21 cellular contexts compared by ENCODE assay signal in genomic region chr17:1496814-1497325, GRCh38. TPM values are rescaled to one million over a fixed set of nuclear protein-coding genes. Genes with fewer than 3 reads are reported as not detected.
DNase-seq lines count a peak whose midpoint lies in the region; ATAC-seq, FAIRE-seq and TF ChIP-seq lines count a peak whose summit lies in the region.
"Had no signal": no experiment of that assay in that cellular context is flagged by ENCODE, and none has a peak within 500 bp of the region (broad histone marks: within the 10 kb centered on the region; RNA-seq: fewer than 3 reads in every experiment).

No MANE protein-coding gene starts in this region.

- in situ Hi-C loops in HepG2 (cut with HindIII; ENCODE audit: extremely low pct_ligation_motif_present, low pct_unique_long_range_greater_than_20kb), result no loop called here
- in situ Hi-C loops in K562 (cut with MboI), result no loop called here

- H3K27me3 ChIP-seq in HepG2 (ENCODE audit: control insufficient read depth in 1 of 2, insufficient read depth in 2 of 2, low read length in 2 of 2) (no peaks in the 10 kb centered on the region; a peak in 1 of 5 replicates), right lobe of liver (no peaks in the 10 kb centered on the region), K562 (ENCODE audit: control insufficient read depth in 2 of 2, insufficient read depth in 2 of 2, low read length in 2 of 2) (no peaks in the 10 kb centered on the region), sigmoid colon (no peaks in the 10 kb centered on the region)
- H3K27me3 ChIP-seq: BE2C had no signal

- H3K36me3 ChIP-seq in HepG2 (replicated peaks in 1 of 2; ENCODE audit: control insufficient read depth in 1 of 2, insufficient read depth in 2 of 2, low read length in 2 of 2) (no peaks in the 10 kb centered on the region), right lobe of liver (peaks cover 0 to 15% (median 6%) of the 10 kb centered on the region in 4 donors), K562 (ENCODE audit: control insufficient read depth, insufficient read depth, low read length) (no peaks in the 10 kb centered on the region), sigmoid colon (peaks cover 0 to 56% (median 4%) of the 10 kb centered on the region in 4 donors)
- H3K36me3 ChIP-seq: BE2C had no signal

- intact Hi-C loops in HepG2 (cut with micrococcal nuclease; ENCODE audit: unreplicated experiment), result no loop called here
- intact Hi-C loops in right lobe of liver (cut with DNase I), result no loop called here
- intact Hi-C loops in K562 (cut with micrococcal nuclease), result no loop called here
- intact Hi-C loops in sigmoid colon (cut with DNase I), result no loop called here

- FAIRE-seq in HepG2 (lab: Jason Lieb, UNC) (no peak), K562 (lab: Jason Lieb, UNC) (no peak)
- FAIRE-seq: RCC 7860 had no signal

- H3K9ac ChIP-seq in HepG2 (ENCODE audit: insufficient read depth, low read depth, low read length) (no peak overlapping the region), K562 (ENCODE audit: insufficient read depth in 1 of 2, low read depth in 2 of 2, low read length in 2 of 2) (no peak overlapping the region)

- BruUV-seq in HepG2 (replicated peaks; lab: Mats Ljungman, UMichigan) (no TSS peak), K562 (replicated peaks; lab: Mats Ljungman, UMichigan) (no TSS peak)

- H4K20me1 ChIP-seq in HepG2 (ENCODE audit: insufficient read depth, low read length) (no peaks in the 10 kb centered on the region), K562 (replicated peaks; ENCODE audit: control insufficient read depth, insufficient read depth, low read length) (no peaks in the 10 kb centered on the region)

- H2AFZ ChIP-seq in HepG2 (ENCODE audit: low read length) (no peak overlapping the region), K562 (ENCODE audit: low read depth, low read length) (no peak overlapping the region)

- H3K4me2 ChIP-seq in HepG2 (ENCODE audit: low read depth, low read length) (no peak overlapping the region), K562 (ENCODE audit: insufficient read depth, low read length) (no peak overlapping the region)

- H3K4me3 ChIP-seq in HepG2 (replicated peaks in 1 of 3; ENCODE audit: insufficient read depth in 1 of 3, low read depth in 2 of 3, low read length in 3 of 3) (no peak overlapping the region), right lobe of liver (no peak overlapping the region), K562 (no peak overlapping the region), sigmoid colon (no peak overlapping the region)
- H3K4me3 ChIP-seq: SK-N-MC had no signal

- WGBS in HepG2 (ENCODE audit: low lambda C conversion rate), result 93% methylated on average over 11 of the region's 16 CpGs
- WGBS in right lobe of liver (ENCODE audit: insufficient coverage, low coverage, low lambda C conversion rate, missing lambda C conversion rate), result 87% methylated on average over 6 of the region's 16 CpGs
- WGBS in K562 (ENCODE audit: insufficient coverage, low coverage, missing lambda C conversion rate), result 68% methylated on average over 12 of the region's 16 CpGs
- WGBS in sigmoid colon, 2 donors, result 93 to 94% methylated on average over 16 of the region's 16 CpGs

- TF ChIP-seq RAD21 in HepG2 (CRISPR knock-in tag; IDR thresholded peaks at IDR 0.05) (no peak), K562 (CRISPR knock-in tag; conservative IDR thresholded peaks at IDR 0.05 in 1 of 2, IDR thresholded peaks at IDR 0.05 in 1 of 2) (no peak)

- ATAC-seq in HepG2 (no peak), right lobe of liver (no peak), K562 (no peak), GM18505 (IDR thresholded peaks at IDR 0.05; ENCODE audit: unreplicated experiment) (no peak)

- H3K27ac ChIP-seq in HepG2 (ENCODE audit: extremely low read length, insufficient read depth, low read length), result no peak overlapping the region
- H3K27ac ChIP-seq in right lobe of liver, result no peak overlapping the region
- H3K27ac ChIP-seq in K562 (ENCODE audit: extremely low read depth, low read depth, low read length), result no peak overlapping the region
- H3K27ac ChIP-seq in sigmoid colon, result peak overlapping the region; percentile 90 to 100 (median 98)
- H3K27ac ChIP-seq: SK-N-MC had no signal

- no peak for TF ChIP-seq CTCF in HepG2 (CRISPR knock-in tag; IDR thresholded peaks at IDR 0.05)
- TF ChIP-seq CTCF in right lobe of liver (IDR thresholded peaks at IDR 0.05), result no peak
- TF ChIP-seq CTCF in K562 (IDR thresholded peaks at IDR 0.05 in 2 of 3, conservative IDR thresholded peaks at IDR 0.05 in 1 of 3; ENCODE audit: insufficient read depth in 2 of 3, low read depth in 1 of 3, low read length in 3 of 3), result no peak
- no peak for TF ChIP-seq CTCF in sigmoid colon (IDR thresholded peaks at IDR 0.05)

- no peak for DNase-seq in HepG2 (ENCODE audit: low spot score)
- DNase-seq in right lobe of liver, result no peak
- DNase-seq in K562 (ENCODE audit: extremely low read depth in 1 of 4, low spot score in 3 of 4), result no peak
- DNase-seq in sigmoid colon, result no peak
- no peak for DNase-seq in activated CD4-positive, alpha-beta T cell treated with anti-CD3 and anti-CD28 coated beads for 1 hour
- DNase-seq in midbrain (lab: John Stamatoyannopoulos, UW), result no peak
- DNase-seq: BE2C, EL, GF-D8, H7, HFFc6, Kasumi-1, NCI-H1694, NCI-H2081, NCI-H2171 treated with DMSO at 0.1 percent for 48 hours, NCI-H524 treated with DMSO at 0.1 percent for 48 hours, OCI-M1, SHP77 had no signal

- TF ChIP-seq POLR2A in HepG2 (IDR thresholded peaks at IDR 0.05; ENCODE audit: insufficient read depth in 1 of 2, low read depth in 2 of 2, low read length in 2 of 2), result no peak
- no peak for TF ChIP-seq POLR2A in right lobe of liver (IDR thresholded peaks at IDR 0.05)
- TF ChIP-seq POLR2A in K562 (conservative IDR thresholded peaks at IDR 0.05), result no peak
- no peak for TF ChIP-seq POLR2A in sigmoid colon (IDR thresholded peaks at IDR 0.05)
- TF ChIP-seq POLR2A in GM18505 (IDR thresholded peaks at IDR 0.05; ENCODE audit: borderline replicate concordance, extremely low read depth, insufficient read depth, insufficient read length), result no peak

- H3K79me2 ChIP-seq in HepG2 (ENCODE audit: insufficient read depth, low read length) (no peaks in the 10 kb centered on the region), K562 (ENCODE audit: control insufficient read depth, insufficient read depth, low read length) (no peaks in the 10 kb centered on the region)

- H3K9me1 ChIP-seq in K562 (ENCODE audit: control insufficient read depth, insufficient read depth, low read length), result no peaks in the 10 kb centered on the region

- CTCF ChIA-PET in HepG2 (lab: Yijun Ruan, JAX; ENCODE audit: low intra/inter-chr PET ratio, low total read pairs) (no interaction called here), K562 (lab: Yijun Ruan, JAX; ENCODE audit: low intra/inter-chr PET ratio) (no interaction called here)

- POLR2A ChIA-PET in HepG2 (lab: Yijun Ruan, JAX), result interaction anchor here (0.9 kb wide), 1 partner anchor 8 kb away, joined by 3 read pairs; no protein-coding TSS in a partner anchor
- POLR2A ChIA-PET in K562 (lab: Yijun Ruan, JAX), result no interaction called here

- H3K9me3 ChIP-seq in HepG2 (ENCODE audit: low read length), result no peaks in the 10 kb centered on the region
- H3K9me3 ChIP-seq in right lobe of liver, result no peaks in the 10 kb centered on the region
- no peaks in the 10 kb centered on the region for H3K9me3 ChIP-seq in K562 (replicated peaks; ENCODE audit: control insufficient read depth, insufficient read depth, low read depth, low read length)
- no peaks in the 10 kb centered on the region for H3K9me3 ChIP-seq in sigmoid colon
- H3K9me3 ChIP-seq: BE2C had no signal

- TF ChIP-seq EP300 in HepG2 (IDR thresholded peaks at IDR 0.05; ENCODE audit: low read depth in 2 of 2, low read length in 2 of 2) (no peak), HepG2 (CRISPR knock-in tag; IDR thresholded peaks at IDR 0.05; ENCODE audit: borderline replicate concordance) (no peak), K562 (IDR thresholded peaks at IDR 0.05; ENCODE audit: low read length) (no peak), sigmoid colon (IDR thresholded peaks at IDR 0.05) (no peak)

- H3K4me1 ChIP-seq in HepG2 (ENCODE audit: insufficient read depth, low read length) (peaks cover 14% of the 10 kb centered on the region), right lobe of liver (no peaks in the 10 kb centered on the region), K562 (replicated peaks in 1 of 2; ENCODE audit: control insufficient read depth in 2 of 2, insufficient read depth in 2 of 2, low read length in 2 of 2) (peaks cover 3 to 24% of the 10 kb centered on the region in 2 experiments; a peak in 4 of 5 replicates), sigmoid colon (peaks cover 0 to 53% (median 49%) of the 10 kb centered on the region in 4 donors)

RNA-seq across cellular contexts. Expression of gene MYO1C, which starts 4.4 kb away (rescaled TPM):
- total RNA-seq in HepG2 (2016; rRNA removed; fragmentation: Illumina TruSeq; extraction: Trizol) (22.7 and 27.9 TPM in 2 replicates), right lobe of liver (10 to 100 TPM; 56.6 to 94.7 (median 68.3) TPM), K562 (2014; rRNA removed) (11.6 and 16.2 TPM in 2 replicates), K562 (2014; rRNA removed; fragmentation: Illumina TruSeq; extraction: Trizol) (5.1 and 9.1 TPM in 2 replicates), K562 (2015; rRNA removed; fragmentation: Illumina TruSeq; extraction: Trizol) (9.3 and 11.6 TPM in 2 replicates), K562 (2021) (31.4 and 32.5 TPM in 2 replicates), sigmoid colon (100 to 1,000 TPM; 102 to 179 (median 117) TPM)
- total RNA-seq in HepG2 (2016; cell fraction: cytosol; rRNA removed; fragmentation: Illumina TruSeq; extraction: Trizol; ENCODE audit: low read depth), result 4.3 and 4.7 TPM in 2 replicates
- 22.1 and 22.8 TPM in 2 replicates for total RNA-seq in HepG2 (2016; cell fraction: insoluble cytoplasmic fraction; rRNA removed; fragmentation: Illumina TruSeq; extraction: Trizol)
- total RNA-seq in HepG2 (2016; cell fraction: membrane; rRNA removed; fragmentation: Illumina TruSeq; extraction: Trizol), result 12.6 and 13.8 TPM in 2 replicates
- total RNA-seq in HepG2 (2016; cell fraction: nucleus; rRNA removed; fragmentation: Illumina TruSeq; extraction: Trizol), result 16.9 TPM in 2 replicates
- polyA plus RNA-seq in HepG2 (2011; rRNA removed) (40.8 and 59.8 TPM in 2 replicates), K562 (2011; rRNA removed) (14.8 and 19.1 TPM in 2 replicates), K562 (2014; fragmentation: Illumina TruSeq; extraction: Trizol) (16.4 and 20.3 TPM in 2 replicates), K562 (2014; fragmentation: Nextera tagmentation; extraction: Ambion mirVana) (under 1 TPM; 0.46 to 0.78 TPM), K562 (2014; rRNA removed) (12.7 and 16.6 TPM in 2 replicates), sigmoid colon (100 to 1,000 TPM in 1 of 3 donors, 10 to 100 TPM in 2; 72.7 to 116 (median 86.2) TPM)
- 29.8 and 37.1 TPM in 2 replicates for polyA plus RNA-seq in HepG2 (2011; cell fraction: cytosol; rRNA removed)
- 69.2 and 76.6 TPM in 2 replicates for polyA plus RNA-seq in HepG2 (2011; cell fraction: nucleus; rRNA removed)
- 26.4 and 32.7 TPM in 2 replicates for polyA plus RNA-seq in HepG2 (2012)
- polyA plus RNA-seq in HepG2 (2016; cell fraction: cytosol; fragmentation: Illumina TruSeq; extraction: Trizol; ENCODE audit: low read depth), result 3.1 and 3.2 TPM in 2 replicates
- polyA plus RNA-seq in HepG2 (2016; cell fraction: insoluble cytoplasmic fraction; fragmentation: Illumina TruSeq; extraction: Trizol; ENCODE audit: low read depth), result 24.4 and 30.4 TPM in 2 replicates
- 10.0 and 10.4 TPM in 2 replicates for polyA plus RNA-seq in HepG2 (2016; cell fraction: membrane; fragmentation: Illumina TruSeq; extraction: Trizol; ENCODE audit: low read depth)
- 33.4 and 38.4 TPM in 2 replicates for polyA plus RNA-seq in HepG2 (2016; cell fraction: nucleus; fragmentation: Illumina TruSeq; extraction: Trizol; ENCODE audit: insufficient read depth, low read depth)
- polyA minus RNA-seq in HepG2 (2011; rRNA and poly(A)+ RNA removed; ENCODE audit: low replicate concordance), result 118 and 247 TPM in 2 replicates
- 37.2 and 50.5 TPM in 2 replicates for polyA minus RNA-seq in HepG2 (2011; cell fraction: cytosol; rRNA and poly(A)+ RNA removed)
- polyA minus RNA-seq in HepG2 (2011; cell fraction: nucleus; rRNA and poly(A)+ RNA removed), result 49.2 and 53.7 TPM in 2 replicates
- 62.3 and 168 TPM in 2 replicates for total RNA-seq in K562 (2011; cell fraction: chromatin; rRNA removed; ENCODE audit: low replicate concordance)
- total RNA-seq in K562 (2011; cell fraction: nucleolus; rRNA removed), result 61.3 and 72.2 TPM in 2 replicates
- total RNA-seq in K562 (2011; cell fraction: nucleoplasm; rRNA removed), result 63.9 and 80.0 TPM in 2 replicates
- polyA plus RNA-seq in K562 (2011; cell fraction: cytosol; rRNA removed), result 10.3 and 16.8 TPM in 2 replicates
- 42.0 and 49.2 TPM in 2 replicates for polyA plus RNA-seq in K562 (2011; cell fraction: nucleus; rRNA removed)
- polyA plus RNA-seq in K562 (2012), result 20.0 and 32.7 TPM in 2 replicates
- 29.7 and 38.7 TPM in 2 replicates for polyA minus RNA-seq in K562 (2011; rRNA and poly(A)+ RNA removed)
- polyA minus RNA-seq in K562 (2011; cell fraction: cytosol; rRNA and poly(A)+ RNA removed), result 24.1 and 28.1 TPM in 2 replicates
- 19.0 and 27.8 TPM in 2 replicates for polyA minus RNA-seq in K562 (2011; cell fraction: nucleus; rRNA and poly(A)+ RNA removed)

RNA-seq across cellular contexts. Expression of gene INPP5K, which starts 19.5 kb away (rescaled TPM):
- total RNA-seq in HepG2 (2016; rRNA removed; fragmentation: Illumina TruSeq; extraction: Trizol) (4.3 and 4.8 TPM in 2 replicates), right lobe of liver (10 to 100 TPM; 12.7 to 22.6 (median 18.2) TPM), K562 (2014; rRNA removed) (15.1 and 23.3 TPM in 2 replicates), K562 (2014; rRNA removed; fragmentation: Illumina TruSeq; extraction: Trizol) (6.0 and 7.2 TPM in 2 replicates), K562 (2015; rRNA removed; fragmentation: Illumina TruSeq; extraction: Trizol) (5.5 and 7.4 TPM in 2 replicates), K562 (2021) (11.8 and 13.7 TPM in 2 replicates), sigmoid colon (10 to 100 TPM; 41.0 to 66.5 (median 58.7) TPM)
- 1.1 and 1.2 TPM in 2 replicates for total RNA-seq in HepG2 (2016; cell fraction: cytosol; rRNA removed; fragmentation: Illumina TruSeq; extraction: Trizol; ENCODE audit: low read depth)
- total RNA-seq in HepG2 (2016; cell fraction: insoluble cytoplasmic fraction; rRNA removed; fragmentation: Illumina TruSeq; extraction: Trizol), result 3.0 and 4.9 TPM in 2 replicates
- total RNA-seq in HepG2 (2016; cell fraction: membrane; rRNA removed; fragmentation: Illumina TruSeq; extraction: Trizol), result 3.8 TPM in 2 replicates
- total RNA-seq in HepG2 (2016; cell fraction: nucleus; rRNA removed; fragmentation: Illumina TruSeq; extraction: Trizol), result 2.6 and 3.9 TPM in 2 replicates
- polyA plus RNA-seq in HepG2 (2011; rRNA removed) (9.3 and 9.6 TPM in 2 replicates), K562 (2011; rRNA removed) (12.1 and 12.4 TPM in 2 replicates), K562 (2014; fragmentation: Illumina TruSeq; extraction: Trizol) (10.1 and 10.2 TPM in 2 replicates), K562 (2014; fragmentation: Nextera tagmentation; extraction: Ambion mirVana) (1 to 10 TPM in 1 of 2 experiments, under 1 TPM in 1; 0.63 to 1.0 TPM), K562 (2014; rRNA removed) (12.2 and 12.9 TPM in 2 replicates), sigmoid colon (10 to 100 TPM; 25.7 to 33.1 (median 31.2) TPM)
- 7.3 and 11.5 TPM in 2 replicates for polyA plus RNA-seq in HepG2 (2011; cell fraction: cytosol; rRNA removed)
- 14.7 and 18.6 TPM in 2 replicates for polyA plus RNA-seq in HepG2 (2011; cell fraction: nucleus; rRNA removed)
- polyA plus RNA-seq in HepG2 (2012), result 4.4 and 6.6 TPM in 2 replicates
- 1.7 and 3.1 TPM in 2 replicates for polyA plus RNA-seq in HepG2 (2016; cell fraction: cytosol; fragmentation: Illumina TruSeq; extraction: Trizol; ENCODE audit: low read depth)
- polyA plus RNA-seq in HepG2 (2016; cell fraction: insoluble cytoplasmic fraction; fragmentation: Illumina TruSeq; extraction: Trizol; ENCODE audit: low read depth), result 3.3 and 4.8 TPM in 2 replicates
- polyA plus RNA-seq in HepG2 (2016; cell fraction: membrane; fragmentation: Illumina TruSeq; extraction: Trizol; ENCODE audit: low read depth), result 3.5 and 4.2 TPM in 2 replicates
- 8.4 and 9.9 TPM in 2 replicates for polyA plus RNA-seq in HepG2 (2016; cell fraction: nucleus; fragmentation: Illumina TruSeq; extraction: Trizol; ENCODE audit: insufficient read depth, low read depth)
- 26.2 and 71.2 TPM in 2 replicates for polyA minus RNA-seq in HepG2 (2011; rRNA and poly(A)+ RNA removed; ENCODE audit: low replicate concordance)
- polyA minus RNA-seq in HepG2 (2011; cell fraction: cytosol; rRNA and poly(A)+ RNA removed), result 6.0 and 7.6 TPM in 2 replicates
- polyA minus RNA-seq in HepG2 (2011; cell fraction: nucleus; rRNA and poly(A)+ RNA removed), result 11.9 and 12.7 TPM in 2 replicates
- 20.1 and 48.1 TPM in 2 replicates for total RNA-seq in K562 (2011; cell fraction: chromatin; rRNA removed; ENCODE audit: low replicate concordance)
- total RNA-seq in K562 (2011; cell fraction: nucleolus; rRNA removed), result 28.3 and 32.5 TPM in 2 replicates
- total RNA-seq in K562 (2011; cell fraction: nucleoplasm; rRNA removed), result 18.3 and 29.5 TPM in 2 replicates
- 13.8 and 18.3 TPM in 2 replicates for polyA plus RNA-seq in K562 (2011; cell fraction: cytosol; rRNA removed)
- 17.2 and 21.3 TPM in 2 replicates for polyA plus RNA-seq in K562 (2011; cell fraction: nucleus; rRNA removed)
- polyA plus RNA-seq in K562 (2012), result 14.0 and 20.7 TPM in 2 replicates
- polyA minus RNA-seq in K562 (2011; rRNA and poly(A)+ RNA removed), result 10.6 and 16.2 TPM in 2 replicates
- 10.8 and 16.8 TPM in 2 replicates for polyA minus RNA-seq in K562 (2011; cell fraction: cytosol; rRNA and poly(A)+ RNA removed)
- polyA minus RNA-seq in K562 (2011; cell fraction: nucleus; rRNA and poly(A)+ RNA removed), result 11.6 and 12.9 TPM in 2 replicates

RNA-seq across cellular contexts. Expression of gene CRK, which starts 40.8 kb away (rescaled TPM):
- total RNA-seq in HepG2 (2016; rRNA removed; fragmentation: Illumina TruSeq; extraction: Trizol) (54.2 and 66.2 TPM in 2 replicates), right lobe of liver (10 to 100 TPM; 33.9 to 58.6 (median 47.6) TPM), K562 (2014; rRNA removed) (23.2 and 24.7 TPM in 2 replicates), K562 (2014; rRNA removed; fragmentation: Illumina TruSeq; extraction: Trizol) (30.0 and 31.2 TPM in 2 replicates), K562 (2015; rRNA removed; fragmentation: Illumina TruSeq; extraction: Trizol) (29.2 and 30.2 TPM in 2 replicates), K562 (2021) (22.1 and 23.9 TPM in 2 replicates), sigmoid colon (10 to 100 TPM; 61.5 to 88.7 (median 76.1) TPM)
- total RNA-seq in HepG2 (2016; cell fraction: cytosol; rRNA removed; fragmentation: Illumina TruSeq; extraction: Trizol; ENCODE audit: low read depth), result 6.4 and 7.7 TPM in 2 replicates
- 55.2 and 65.5 TPM in 2 replicates for total RNA-seq in HepG2 (2016; cell fraction: insoluble cytoplasmic fraction; rRNA removed; fragmentation: Illumina TruSeq; extraction: Trizol)
- total RNA-seq in HepG2 (2016; cell fraction: membrane; rRNA removed; fragmentation: Illumina TruSeq; extraction: Trizol), result 35.0 and 35.8 TPM in 2 replicates
- 21.6 and 23.7 TPM in 2 replicates for total RNA-seq in HepG2 (2016; cell fraction: nucleus; rRNA removed; fragmentation: Illumina TruSeq; extraction: Trizol)
- polyA plus RNA-seq in HepG2 (2011; rRNA removed) (42.3 and 47.4 TPM in 2 replicates), K562 (2011; rRNA removed) (32.0 and 40.2 TPM in 2 replicates), K562 (2014; fragmentation: Illumina TruSeq; extraction: Trizol) (26.5 and 27.3 TPM in 2 replicates), K562 (2014; fragmentation: Nextera tagmentation; extraction: Ambion mirVana) (10 to 100 TPM; 13.1 to 17.7 TPM), K562 (2014; rRNA removed) (24.3 and 26.1 TPM in 2 replicates), sigmoid colon (10 to 100 TPM; 33.6 to 68.4 (median 48.0) TPM)
- 32.4 and 45.6 TPM in 2 replicates for polyA plus RNA-seq in HepG2 (2011; cell fraction: cytosol; rRNA removed)
- 7.9 and 11.0 TPM in 2 replicates for polyA plus RNA-seq in HepG2 (2011; cell fraction: nucleus; rRNA removed)
- polyA plus RNA-seq in HepG2 (2012), result 27.3 and 28.9 TPM in 2 replicates
- polyA plus RNA-seq in HepG2 (2016; cell fraction: cytosol; fragmentation: Illumina TruSeq; extraction: Trizol; ENCODE audit: low read depth), result 3.5 and 3.6 TPM in 2 replicates
- polyA plus RNA-seq in HepG2 (2016; cell fraction: insoluble cytoplasmic fraction; fragmentation: Illumina TruSeq; extraction: Trizol; ENCODE audit: low read depth), result 56.6 and 59.0 TPM in 2 replicates
- 19.4 and 19.8 TPM in 2 replicates for polyA plus RNA-seq in HepG2 (2016; cell fraction: membrane; fragmentation: Illumina TruSeq; extraction: Trizol; ENCODE audit: low read depth)
- polyA plus RNA-seq in HepG2 (2016; cell fraction: nucleus; fragmentation: Illumina TruSeq; extraction: Trizol; ENCODE audit: insufficient read depth, low read depth), result 30.2 and 30.5 TPM in 2 replicates
- 31.9 and 49.0 TPM in 2 replicates for polyA minus RNA-seq in HepG2 (2011; rRNA and poly(A)+ RNA removed; ENCODE audit: low replicate concordance)
- 31.0 and 34.3 TPM in 2 replicates for polyA minus RNA-seq in HepG2 (2011; cell fraction: cytosol; rRNA and poly(A)+ RNA removed)
- polyA minus RNA-seq in HepG2 (2011; cell fraction: nucleus; rRNA and poly(A)+ RNA removed), result 13.8 and 19.4 TPM in 2 replicates
- 33.0 TPM in 2 replicates for total RNA-seq in K562 (2011; cell fraction: chromatin; rRNA removed; ENCODE audit: low replicate concordance)
- 17.5 and 19.2 TPM in 2 replicates for total RNA-seq in K562 (2011; cell fraction: nucleolus; rRNA removed)
- 28.4 and 41.1 TPM in 2 replicates for total RNA-seq in K562 (2011; cell fraction: nucleoplasm; rRNA removed)
- polyA plus RNA-seq in K562 (2011; cell fraction: cytosol; rRNA removed), result 18.8 and 29.0 TPM in 2 replicates
- 5.0 and 5.4 TPM in 2 replicates for polyA plus RNA-seq in K562 (2011; cell fraction: nucleus; rRNA removed)
- polyA plus RNA-seq in K562 (2012), result 14.3 and 18.9 TPM in 2 replicates
- polyA minus RNA-seq in K562 (2011; rRNA and poly(A)+ RNA removed), result 46.6 and 50.1 TPM in 2 replicates
- 17.0 and 17.5 TPM in 2 replicates for polyA minus RNA-seq in K562 (2011; cell fraction: cytosol; rRNA and poly(A)+ RNA removed)
- polyA minus RNA-seq in K562 (2011; cell fraction: nucleus; rRNA and poly(A)+ RNA removed), result 4.3 and 5.8 TPM in 2 replicates

Comparison
In these comparisons a context has a peak if more than half of its experiments do, and no peak if none do; other contexts are left out.
1. H3K27ac ChIP-seq: peak in sigmoid colon (4 of 4); none in HepG2 (single experiment), right lobe of liver (0 of 3) and K562 (single experiment).
2. Of the 241 proteins assayed by ChIP-seq in both HepG2 and K562: peak only in HepG2: none; only in K562: POLR2G; in both: none; in neither: 240.